Comparison of ENCODE assay signal across 23 cellular contexts in the genomic region with DNA sequence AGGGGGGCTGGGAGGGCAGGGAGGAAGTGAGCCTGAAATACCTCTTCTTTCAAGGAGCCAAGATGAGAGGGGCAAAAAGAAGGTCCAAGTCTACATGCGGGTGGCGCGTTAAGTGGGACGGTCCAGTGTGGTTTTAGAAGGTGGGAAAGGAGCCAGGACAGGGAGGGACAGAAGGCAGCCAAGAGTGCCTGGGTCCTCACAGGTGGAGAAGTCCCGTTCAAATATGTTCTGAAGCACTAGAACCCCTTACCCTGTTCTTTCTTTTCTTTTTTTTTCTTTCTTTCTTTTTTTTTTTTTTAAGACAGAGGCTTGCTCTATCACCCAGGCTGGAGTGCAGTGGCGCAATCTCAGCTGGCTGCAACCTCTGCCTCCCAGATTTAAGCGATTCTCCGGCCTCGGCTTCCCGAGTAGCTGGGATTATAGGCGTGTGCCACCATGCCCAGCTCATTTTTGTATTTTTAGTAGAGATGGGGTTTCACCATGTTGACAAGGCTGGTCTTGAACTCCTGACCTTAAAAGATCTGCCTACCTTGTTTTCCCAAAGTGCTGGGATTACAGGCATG. TPM values are rescaled to one million over a fixed set of nuclear protein-coding genes. Genes with fewer than 3 reads are reported as not detected.
DNase-seq lines count a peak whose midpoint lies in the region; ATAC-seq, FAIRE-seq and TF ChIP-seq lines count a peak whose summit lies in the region.
"Had no signal": no experiment of that assay in that cellular context is flagged by ENCODE, and none has a peak within 500 bp of the region (broad histone marks: within the 10 kb centered on the region; RNA-seq: fewer than 3 reads in every experiment).

No MANE protein-coding gene starts in this region.

- ATAC-seq in pancreas: peak in 3 of 4 donors; percentile 11 to 60 (median 42)

- DNase-seq in G401 (ENCODE audit: low spot score) (peak; percentile 20), RPMI8226 (peak; percentile 43), fibroblast of the aortic adventitia (ENCODE audit: low read depth) (peak; percentile 13), pancreas (no peak), pons (ENCODE audit: low spot score) (no peak), ureter (ENCODE audit: low spot score) (no peak), nucleus accumbens (lab: John Stamatoyannopoulos, UW) (no peak)
- DNase-seq in activated CD4-positive, alpha-beta T cell treated with anti-CD3 and anti-CD28 coated beads for 4 hours: no peak
- DNase-seq: CD4-positive, CD25-positive, alpha-beta regulatory T cell; DND-41; H9; KG1; NCI-H1105; NCI-H146; NCI-H2029; NCI-H510A treated with DMSO at 0.1 percent for 48 hours; NCI-H748 treated with DMSO at 0.1 percent for 48 hours; Right ventricle myocardium superior had no signal

- WGBS in pancreas, 2 donors: 54 to 61% methylated on average over 11 of the region's 11 CpGs

- no peaks in the 10 kb centered on the region for H3K9me3 ChIP-seq in pancreas

- peaks cover 0 to 8% (median 5%) of the 10 kb centered on the region in 3 donors for H3K4me1 ChIP-seq in pancreas

- no peak overlapping the region for H3K4me3 ChIP-seq in fibroblast of the aortic adventitia (ENCODE audit: low read depth, low read length)
- no peak overlapping the region for H3K4me3 ChIP-seq in pancreas

- no peak for FAIRE-seq in pancreas (lab: Jason Lieb, UNC)
- FAIRE-seq: A204.1, GM12891, RCC 7860 had no signal

- H3K36me3 ChIP-seq in pancreas: peaks cover 0 to 6% (median 0%) of the 10 kb centered on the region in 3 donors

- in situ Hi-C loops in G401 (cut with HindIII; ENCODE audit: low sequenced_read_pairs): no loop called here

- no peaks in the 10 kb centered on the region for H3K27me3 ChIP-seq in pancreas

- H3K27ac ChIP-seq in pancreas: peak overlapping the region in 1 of 4 donors; percentile 38

- TF ChIP-seq CTCF in fibroblast of the aortic adventitia (IDR thresholded peaks at IDR 0.05; ENCODE audit: insufficient read depth, low read length) (no peak), pancreas (IDR thresholded peaks at IDR 0.05) (no peak)

- intact Hi-C loops in pancreas (cut with DNase I): no loop called here

RNA-seq across cellular contexts. Expression of a gene that starts 7.4 kb away (rescaled TPM):
- 3.3 and 4.8 TPM in 2 replicates for total RNA-seq in G401 (2014; rRNA removed; shearing (Covaris generic))
- total RNA-seq in fibroblast of the aortic adventitia (ENCODE audit: low replicate concordance): not detected in 2 replicates
- 10 to 100 TPM; 12.1 to 25.5 (median 20.6) TPM for total RNA-seq in pancreas
- polyA plus RNA-seq in pancreas: 10 to 100 TPM; 52.6 to 64.5 TPM
- 29.3 TPM for total RNA-seq in ureter
- total RNA-seq: CD4-positive, CD25-positive, alpha-beta regulatory T cell; HT1080 had no signal
- polyA plus RNA-seq: CD4-positive, CD25-positive, alpha-beta regulatory T cell had no signal

RNA-seq across cellular contexts. Expression of a gene that starts 26.3 kb away (rescaled TPM):
- total RNA-seq in G401 (2014; rRNA removed; shearing (Covaris generic)): 68.4 and 87.3 TPM in 2 replicates
- total RNA-seq in fibroblast of the aortic adventitia (ENCODE audit: low replicate concordance) (26.9 and 30.5 TPM in 2 replicates), pancreas (10 to 100 TPM; 16.8 to 27.9 (median 22.5) TPM), ureter (39.0 TPM)
- polyA plus RNA-seq in pancreas: 10 to 100 TPM; 63.7 to 71.5 TPM

RNA-seq across cellular contexts. Expression of a gene that starts 26.6 kb away (rescaled TPM):
- 31.2 and 80.2 TPM in 2 replicates for total RNA-seq in G401 (2014; rRNA removed; shearing (Covaris generic))
- total RNA-seq in fibroblast of the aortic adventitia (ENCODE audit: low replicate concordance) (7.1 and 35.2 TPM in 2 replicates), pancreas (10 to 100 TPM; 31.6 to 56.6 (median 47.3) TPM), ureter (66.7 TPM)
- 10 to 100 TPM; 91.0 to 95.6 TPM for polyA plus RNA-seq in pancreas

RNA-seq across cellular contexts. Expression of a gene that starts 30.5 kb away (rescaled TPM):
- total RNA-seq in G401 (2014; rRNA removed; shearing (Covaris generic)): not detected in 2 replicates
- total RNA-seq in fibroblast of the aortic adventitia (ENCODE audit: low replicate concordance): not detected in 2 replicates
- 1 to 10 TPM; 1.1 to 3.7 (median 1.8) TPM for total RNA-seq in pancreas
- 10 to 100 TPM in 1 of 2 donors, 1 to 10 TPM in 1; 8.8 to 35.6 TPM for polyA plus RNA-seq in pancreas
- 1.7 TPM for total RNA-seq in ureter
- total RNA-seq: H9, HT1080, SK-MEL-5 had no signal

RNA-seq across cellular contexts. Expression of a gene that starts 33.9 kb away (rescaled TPM):
- 0.20 TPM in 1 of 2 replicates, not detected in the other for total RNA-seq in G401 (2014; rRNA removed; shearing (Covaris generic))
- total RNA-seq in fibroblast of the aortic adventitia (ENCODE audit: low replicate concordance) (0.90 and 2.8 TPM in 2 replicates), pancreas (100 to 1,000 TPM in 1 of 6 donors, 10 to 100 TPM in 5; 45.6 to 104 (median 73.4) TPM), ureter (122 TPM)
- polyA plus RNA-seq in pancreas: 100 to 1,000 TPM; 143 to 216 TPM

Comparison
In these comparisons a context has a peak if more than half of its experiments do, and no peak if none do; other contexts are left out.
1. DNase-seq: peak in G401 (single experiment), RPMI8226 (single experiment) and fibroblast of the aortic adventitia (single experiment); none in pancreas (0 of 6), pons (single experiment), ureter (single experiment), nucleus accumbens (0 of 56) and activated CD4-positive, alpha-beta T cell treated with anti-CD3 and anti-CD28 coated beads for 4 hours (0 of 2).